Comparison of ENCODE assay signal across 14 cellular contexts in genomic region chr21:28207776-28208175, GRCh38.
DNase-seq lines count a peak whose midpoint lies in the region; ATAC-seq and TF ChIP-seq lines count a peak whose summit lies in the region.
"Had no signal": no experiment of that assay in that cellular context is flagged by ENCODE, and none has a peak within 500 bp of the region (broad histone marks: within the 10 kb centered on the region; RNA-seq: fewer than 3 reads in every experiment).

No MANE protein-coding gene starts in this region.

- H3K27ac Mint-ChIP-seq in HFFc6 = peak overlapping the region; percentile 74

- H3K4me3 Mint-ChIP-seq in HFFc6 = peak overlapping the region; percentile 81

- H3K4me1 Mint-ChIP-seq in HFFc6 (ENCODE audit: low read depth) = peaks cover 25% of the 10 kb centered on the region

- peaks cover 4% of the 10 kb centered on the region; the same call in 1 of the 2 replicates for H3K36me3 Mint-ChIP-seq in HFFc6 (ENCODE audit: low read depth)

- peak; percentile 53 for DNase-seq in AG08396 (ENCODE audit: low spot score)
- DNase-seq in HFFc6 = peak; percentile 87
- peak; percentile 44 for DNase-seq in amniotic stem cell (lab: John Stamatoyannopoulos, UW)
- peak; percentile 57 for DNase-seq in iris pigment epithelial cell (ENCODE audit: low read depth)
- DNase-seq in NCI-H69 (lab: John Stamatoyannopoulos, UW) = no peak
- DNase-seq in activated naive CD4-positive, alpha-beta T cell (lab: John Stamatoyannopoulos, UW) = no peak
- DNase-seq in NCI-H2171 treated with DMSO at 0.1 percent for 48 hours (lab: John Stamatoyannopoulos, UW) = no peak
- DNase-seq: activated CD4-positive, CD25-positive, alpha-beta regulatory T cell; activated CD8-positive, alpha-beta memory T cell treated with anti-CD3 and anti-CD28 coated beads, Interleukin-2, amount 50 U/mL, for 48 hours; anterior cingulate cortex; C1 segment of cervical spinal cord; GDM1; Kasumi-1 had no signal

- no peaks in the 10 kb centered on the region for H3K9me3 Mint-ChIP-seq in HFFc6

- H3K27me3 Mint-ChIP-seq in HFFc6 (ENCODE audit: insufficient read depth) = no peaks in the 10 kb centered on the region; the same call in 1 of the 2 replicates

- ATAC-seq in HG02763 (IDR thresholded peaks at IDR 0.05; ENCODE audit: unreplicated experiment) = no peak

- no peak for TF ChIP-seq CTCF in HFFc6 (IDR thresholded peaks at IDR 0.05)

Comparison
In these comparisons a context has a peak if more than half of its experiments do, and no peak if none do; other contexts are left out.
1. DNase-seq: peak in AG08396 (single experiment), HFFc6 (single experiment), amniotic stem cell (single experiment) and iris pigment epithelial cell (single experiment); none in NCI-H69 (single experiment), activated naive CD4-positive, alpha-beta T cell (0 of 4) and NCI-H2171 treated with DMSO at 0.1 percent for 48 hours (single experiment).